In genomic region chr2:219206442-219207253, GRCh38 we compare ENCODE assay signal across 8 cellular contexts. TPM values are rescaled to one million over a fixed set of nuclear protein-coding genes. Genes with fewer than 3 reads are reported as not detected.
DNase-seq lines count a peak whose midpoint lies in the region; ATAC-seq lines count a peak whose summit lies in the region.

ZFAND2B (plus strand) TSS chr2:219206782; CDS start chr2:219206988, 206 bp downstream.

- DNase-seq in COLO829 (ENCODE audit: low spot score) = peak; percentile 97
- peak; percentile 92 for DNase-seq in HT-29 (ENCODE audit: low spot score)
- peak; percentile 93 for DNase-seq in NK-92 treated with Interleukin-12 subunit alpha and Interleukin-12 subunit beta, amount 100 ng/mL, for 24 hours (lab: John Stamatoyannopoulos, UW)
- peak; percentile 98 for DNase-seq in activated CD8-positive, alpha-beta memory T cell treated with anti-CD3 and anti-CD28 coated beads for 24 hours
- peak; percentile 94 for DNase-seq in effector CD4-positive, alpha-beta T cell
- DNase-seq in medulla oblongata (ENCODE audit: extremely low spot score) = peak; percentile 97
- DNase-seq in stimulated activated CD8-positive, alpha-beta memory T cell treated with anti-CD3 and anti-CD28 coated beads, Interleukin-12 subunit alpha, Interleukin-12 subunit beta, amount 100 ng/mL, for 1 hour (ENCODE audit: low read depth) = peak; percentile 89

- peak; percentile 95 for ATAC-seq in GM21360 (IDR thresholded peaks at IDR 0.05; ENCODE audit: unreplicated experiment)

RNA-seq across cellular contexts. Expression of gene ZFAND2B, which starts in this region (rescaled TPM):
- total RNA-seq in HT-29 (2014; rRNA removed; shearing (Covaris generic)) = 104 and 116 TPM in 2 replicates

Comparison
In these comparisons a context has a peak if more than half of its experiments do, and no peak if none do; other contexts are left out.
1. Peak in every context shown above with its lines: DNase-seq and ATAC-seq.